17 cellular contexts compared by ENCODE assay signal in the genomic region with DNA sequence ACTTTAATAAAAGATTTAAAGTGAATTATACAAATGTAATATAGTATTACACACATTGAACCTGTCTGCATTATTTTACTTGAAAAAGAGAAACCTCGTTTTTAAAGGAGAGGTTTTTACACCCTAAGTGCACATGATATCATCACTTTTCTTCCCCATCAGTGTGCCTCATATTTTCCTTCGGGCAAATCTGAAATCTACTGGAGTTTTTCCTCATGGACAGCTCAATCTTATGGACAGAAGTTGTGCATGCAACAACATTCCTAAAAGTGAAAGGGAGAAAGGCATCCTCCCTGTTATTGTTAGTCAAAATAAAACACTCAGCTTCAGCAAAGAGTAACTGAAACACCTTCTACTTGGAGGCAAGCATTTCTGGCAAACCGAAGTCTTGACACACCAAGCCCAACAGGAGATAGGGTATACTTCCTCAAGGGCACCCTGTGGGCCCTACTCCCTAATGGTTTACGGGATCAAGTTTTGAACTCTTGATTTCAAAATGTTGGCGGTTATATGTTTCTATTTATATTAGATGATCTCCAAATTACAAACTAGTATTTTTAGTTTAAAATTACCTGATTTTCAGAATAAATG.
DNase-seq lines count a peak whose midpoint lies in the region; ATAC-seq and TF ChIP-seq lines count a peak whose summit lies in the region.
"Had no signal": no experiment of that assay in that cellular context is flagged by ENCODE, and none has a peak within 500 bp of the region (broad histone marks: within the 10 kb centered on the region; RNA-seq: fewer than 3 reads in every experiment).

No MANE protein-coding gene starts in this region.

- H3K9me3 Mint-ChIP-seq in WTC11: no peaks in the 10 kb centered on the region
- H3K9me3 Mint-ChIP-seq: activated CD8-positive, alpha-beta T cell treated with anti-CD3 and anti-CD28 coated beads for 36 hours had no signal

- H3K36me3 ChIP-seq in HUES6 (ENCODE audit: control insufficient read depth, insufficient read depth, low read length) (no peaks in the 10 kb centered on the region), iPS-20b (ENCODE audit: insufficient read depth, low read depth, low read length) (no peaks in the 10 kb centered on the region)
- H3K36me3 ChIP-seq: adrenal gland, BLaER1, left ventricle myocardium inferior, WERI-Rb-1 had no signal

- CTCF ChIA-PET in WTC11 (lab: Charles Lee): interaction anchor here (0.6 kb wide), 1 partner anchor 39 kb away, joined by 3 read pairs; no protein-coding TSS in a partner anchor

- no peaks in the 10 kb centered on the region for H3K36me3 Mint-ChIP-seq in WTC11

- H3K27me3 ChIP-seq in HUES6 (ENCODE audit: control insufficient read depth, insufficient read depth, low read length) (no peaks in the 10 kb centered on the region), iPS-20b (ENCODE audit: insufficient read depth, low read length) (no peaks in the 10 kb centered on the region)
- H3K27me3 ChIP-seq: adrenal gland, BLaER1 had no signal

- peak; percentile 67 for ATAC-seq in WTC11
- ATAC-seq: activated CD8-positive, alpha-beta T cell treated with anti-CD3 and anti-CD28 coated beads for 36 hours; effector memory CD8-positive, alpha-beta T cell had no signal

- intact Hi-C loops in posterior cingulate gyrus (cut with DNase I): no loop called here

- peaks cover 81% of the 10 kb centered on the region for H3K4me1 Mint-ChIP-seq in WTC11

- no peaks in the 10 kb centered on the region for H3K27me3 Mint-ChIP-seq in WTC11 (ENCODE audit: low read depth)
- H3K27me3 Mint-ChIP-seq: activated CD8-positive, alpha-beta T cell treated with anti-CD3 and anti-CD28 coated beads for 36 hours; effector memory CD8-positive, alpha-beta T cell had no signal

- H3K9me3 ChIP-seq in HUES6 (ENCODE audit: control insufficient read depth, insufficient read depth, low read depth, low read length) (no peaks in the 10 kb centered on the region), iPS-20b (ENCODE audit: insufficient read depth, low read depth, low read length) (no peaks in the 10 kb centered on the region)
- H3K9me3 ChIP-seq: adrenal gland, BLaER1, left ventricle myocardium inferior had no signal

- POLR2A ChIA-PET in WTC11 (lab: Charles Lee): no interaction called here

- H3K9ac ChIP-seq in HUES6 (ENCODE audit: low read length) (no peak overlapping the region), iPS-20b (ENCODE audit: low read depth, low read length) (peak overlapping the region; percentile 43; the same call in 1 of the 2 replicates)
- H3K9ac ChIP-seq: BLaER1, parathyroid adenoma had no signal

- H3K27ac Mint-ChIP-seq in WTC11: peak overlapping the region; percentile 92
- H3K27ac Mint-ChIP-seq: activated CD8-positive, alpha-beta T cell treated with anti-CD3 and anti-CD28 coated beads for 36 hours; effector memory CD8-positive, alpha-beta T cell had no signal

- H3K4me3 ChIP-seq in HUES6 (ENCODE audit: low read depth, low read length) (no peak overlapping the region), iPS-20b (ENCODE audit: low read length) (no peak overlapping the region)
- H3K4me3 ChIP-seq: BLaER1, skin epidermis had no signal

- H3K4me3 Mint-ChIP-seq in WTC11: no peak overlapping the region; the same call in 1 of the 2 replicates
- H3K4me3 Mint-ChIP-seq: activated CD8-positive, alpha-beta T cell treated with anti-CD3 and anti-CD28 coated beads for 36 hours; effector memory CD8-positive, alpha-beta T cell had no signal

- H3K27ac ChIP-seq in HUES6 (ENCODE audit: low read depth, low read length) (0 out of 2 replicates have a peak overlapping the region, but pooled peaks have one; percentile 34), iPS-20b (ENCODE audit: low read length) (no peak overlapping the region)
- H3K27ac ChIP-seq: BLaER1, left ventricle myocardium inferior, parathyroid adenoma, WERI-Rb-1 had no signal

- no peak for DNase-seq in WTC11 (ENCODE audit: low spot score)
- peak; percentile 56 for DNase-seq in stromal cell of bone marrow (ENCODE audit: low read depth)
- DNase-seq in NCI-H2171 treated with DMSO at 0.1 percent for 48 hours (lab: John Stamatoyannopoulos, UW): no peak
- no peak for DNase-seq in activated effector memory CD4-positive, alpha-beta T cell treated with Interleukin-2 at 50 U/mL for 16 hours
- DNase-seq in posterior cingulate gyrus: no peak
- DNase-seq: activated CD8-positive, alpha-beta T cell treated with anti-CD3 and anti-CD28 coated beads for 36 hours; effector memory CD8-positive, alpha-beta T cell; Karpas-422; left ventricle myocardium inferior; NCI-H1436; WERI-Rb-1 had no signal

- no peak for TF ChIP-seq CTCF in WTC11 (IDR thresholded peaks at IDR 0.05)

- peaks cover 48% of the 10 kb centered on the region for H3K4me1 ChIP-seq in HUES6 (ENCODE audit: control insufficient read depth, insufficient read depth, low read length)
- H3K4me1 ChIP-seq in iPS-20b (ENCODE audit: insufficient read depth, low read length): peaks cover 43% of the 10 kb centered on the region
- H3K4me1 ChIP-seq: adrenal gland, left ventricle myocardium inferior, parathyroid adenoma had no signal

TF ChIP-seq in WTC11, 78 proteins besides CTCF, POLR2A, EP300 and RAD21:
- TF ChIP-seq, protein P1, sequence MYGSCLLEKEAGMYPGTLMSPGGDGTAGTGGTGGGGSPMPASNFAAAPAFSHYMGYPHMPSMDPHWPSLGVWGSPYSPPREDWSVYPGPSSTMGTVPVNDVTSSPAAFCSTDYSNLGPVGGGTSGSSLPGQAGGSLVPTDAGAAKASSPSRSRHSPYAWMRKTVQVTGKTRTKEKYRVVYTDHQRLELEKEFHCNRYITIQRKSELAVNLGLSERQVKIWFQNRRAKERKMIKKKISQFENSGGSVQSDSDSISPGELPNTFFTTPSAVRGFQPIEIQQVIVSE (CRISPR knock-in tag; IDR thresholded peaks at IDR 0.05; ENCODE audit: borderline replicate concordance): no peak
- no peak for TF ChIP-seq CREB1 (CRISPR knock-in tag; IDR thresholded peaks at IDR 0.05)
- no peak for TF ChIP-seq IRF2 (CRISPR knock-in tag; IDR thresholded peaks at IDR 0.05; ENCODE audit: borderline replicate concordance, low read depth)
- no peak for TF ChIP-seq ATF1 (CRISPR knock-in tag; IDR thresholded peaks at IDR 0.05)
- no peak for TF ChIP-seq MXD4 (CRISPR knock-in tag; IDR thresholded peaks at IDR 0.05; ENCODE audit: borderline replicate concordance)
- no peak for TF ChIP-seq HMGA2 (CRISPR knock-in tag; IDR thresholded peaks at IDR 0.05)
- no peak for TF ChIP-seq RORB (CRISPR knock-in tag; IDR thresholded peaks at IDR 0.05)
- TF ChIP-seq NFYB (CRISPR knock-in tag; conservative IDR thresholded peaks at IDR 0.05; ENCODE audit: low read depth): no peak
